In genomic region chrX:44890247-44890646, GRCh38 we compare ENCODE assay signal across 29 cellular contexts. TPM values are rescaled to one million over a fixed set of nuclear protein-coding genes. Genes with fewer than 3 reads are reported as not detected.
DNase-seq lines count a peak whose midpoint lies in the region; ATAC-seq, FAIRE-seq and TF ChIP-seq lines count a peak whose summit lies in the region.
"Had no signal": no experiment of that assay in that cellular context is flagged by ENCODE, and none has a peak within 500 bp of the region (broad histone marks: within the 10 kb centered on the region; RNA-seq: fewer than 3 reads in every experiment).

No MANE protein-coding gene starts in this region.

- H3K9me3 ChIP-seq in A673 (ENCODE audit: low read depth, low read length, poor library complexity, severe bottlenecking) (peaks cover 9% of the 10 kb centered on the region), OCI-LY7 (ENCODE audit: low read length) (no peaks in the 10 kb centered on the region), endothelial cell of umbilical vein (replicated peaks; ENCODE audit: control insufficient read depth, insufficient read depth, low read length) (no peaks in the 10 kb centered on the region), smooth muscle cell (replicated peaks; ENCODE audit: low read depth) (peaks cover 3% of the 10 kb centered on the region)
- peaks cover 4 to 99% (median 81%) of the 10 kb centered on the region in 11 experiments; a peak in 20 of 22 replicates for H3K9me3 ChIP-seq in BLaER1 treated with 17β-estradiol and CSF1 and Interleukin-3, amounts not matched to agents 10 nM and 100 nM (replicated peaks in 1 of 11)
- H3K9me3 ChIP-seq: Caco-2, esophagus muscularis mucosa, left ventricle myocardium inferior, pancreas, SJSA1, thyroid gland had no signal

- H3K4me1 ChIP-seq in A673 (ENCODE audit: insufficient read depth, low read length, poor library complexity, severe bottlenecking) (no peaks in the 10 kb centered on the region), OCI-LY7 (ENCODE audit: insufficient read depth, low read length, poor library complexity, severe bottlenecking) (peaks cover 15% of the 10 kb centered on the region), endothelial cell of umbilical vein (ENCODE audit: control insufficient read depth, extremely low read depth, insufficient read depth, low read length) (peaks cover 2% of the 10 kb centered on the region), smooth muscle cell (ENCODE audit: low read depth) (no peaks in the 10 kb centered on the region)
- H3K4me1 ChIP-seq in BLaER1 treated with 17β-estradiol and CSF1 and Interleukin-3, amounts not matched to agents 10 nM and 100 nM: peaks cover 13 to 75% (median 36%) of the 10 kb centered on the region in 10 experiments
- H3K4me1 ChIP-seq: Caco-2, SJSA1, thyroid gland had no signal

- DNase-seq in A673 (ENCODE audit: low spot score) (peak; percentile 33), OCI-LY7 (ENCODE audit: low spot score) (no peak), endothelial cell of umbilical vein (ENCODE audit: low read depth, low spot score) (peak; percentile 43), smooth muscle cell (lab: John Stamatoyannopoulos, UW; ENCODE audit: unreplicated experiment) (no peak)
- DNase-seq: activated CD4-positive, alpha-beta T cell treated with anti-CD3 and anti-CD28 coated beads for 4 hours; activated effector memory CD4-positive, alpha-beta T cell treated with Interleukin-2 at 50 U/mL for 16 hours; brain microvascular endothelial cell; Caco-2; DMS79 treated with DMSO at 0.1 percent for 48 hours; foreskin melanocyte; left ventricle myocardium inferior; midbrain; NCI-H1092 treated with DMSO at 0.1 percent for 48 hours; NCI-H1930; NCI-H526 treated with DMSO at 0.1 percent for 48 hours; pancreas; right cardiac atrium; stimulated activated CD4-positive, alpha-beta T cell treated with anti-CD3 and anti-CD28 coated beads, Interleukin-4, amount 100 ng/mL, for 4 hours; stimulated activated naive CD4-positive, alpha-beta T cell treated with Interleukin-2 at 50 U/mL for 16 hours; T-helper 2 cell; thyroid gland had no signal

- no peak for TF ChIP-seq CTCF in A673 (conservative IDR thresholded peaks at IDR 0.05; ENCODE audit: low read depth, low read length)
- no peak for TF ChIP-seq CTCF in OCI-LY7 (conservative IDR thresholded peaks at IDR 0.05; ENCODE audit: low read length)
- no peak for TF ChIP-seq CTCF in endothelial cell of umbilical vein (IDR thresholded peaks at IDR 0.05; ENCODE audit: extremely low read depth in 1 of 2, insufficient read depth in 1 of 2, low read depth in 1 of 2, low read length in 2 of 2)
- TF ChIP-seq CTCF in smooth muscle cell (IDR thresholded peaks at IDR 0.05; ENCODE audit: borderline replicate concordance, insufficient read depth, poor library complexity, severe bottlenecking): no peak

- CTCF ChIA-PET in A673 (lab: Charles Lee) (no interaction called here), OCI-LY7 (lab: Charles Lee; ENCODE audit: unreplicated experiment) (no interaction called here), endothelial cell of umbilical vein (lab: Charles Lee) (interaction anchor here (0.6 kb wide), 2 partner anchors 111 to 940 kb away, joined by 3 to 4 read pairs; no protein-coding TSS in a partner anchor)

- FAIRE-seq in endothelial cell of umbilical vein (lab: Jason Lieb, UNC): no peak
- FAIRE-seq: H54 had no signal

- peak overlapping the region in 4 of 11 experiments; percentile 2 to 36 (median 8); a peak in 5 of 22 replicates for H3K9ac ChIP-seq in BLaER1 treated with 17β-estradiol and CSF1 and Interleukin-3, amounts not matched to agents 10 nM and 100 nM
- H3K9ac ChIP-seq in endothelial cell of umbilical vein (replicated peaks; ENCODE audit: extremely low read depth, insufficient read depth, low read length) (no peak overlapping the region), smooth muscle cell (ENCODE audit: low read depth) (no peak overlapping the region)

- no peaks in the 10 kb centered on the region for H3K9me1 ChIP-seq in endothelial cell of umbilical vein (replicated peaks; ENCODE audit: control insufficient read depth, extremely low read depth, insufficient read depth, low read length)

- intact Hi-C loops in A673 (cut with micrococcal nuclease; ENCODE audit: unreplicated experiment): no loop called here
- intact Hi-C loops in OCI-LY7 (cut with micrococcal nuclease; ENCODE audit: unreplicated experiment): no loop called here
- intact Hi-C loops in endothelial cell of umbilical vein (cut with micrococcal nuclease): no loop called here

- peaks cover 18 to 100% (median 76%) of the 10 kb centered on the region in 11 experiments; a peak in 21 of 22 replicates for H4K20me1 ChIP-seq in BLaER1 treated with 17β-estradiol and CSF1 and Interleukin-3, amounts not matched to agents 10 nM and 100 nM
- peaks cover 4% of the 10 kb centered on the region; the same call in 1 of the 2 replicates for H4K20me1 ChIP-seq in OCI-LY7 (ENCODE audit: insufficient read depth, low read length)
- peaks cover 2% of the 10 kb centered on the region for H4K20me1 ChIP-seq in endothelial cell of umbilical vein (replicated peaks; ENCODE audit: control insufficient read depth, extremely low read depth, insufficient read depth, low read length)
- H4K20me1 ChIP-seq in smooth muscle cell (ENCODE audit: low read depth): peaks cover 87% of the 10 kb centered on the region

- H3K27ac ChIP-seq in A673 (ENCODE audit: low read depth, low read length, poor library complexity, severe bottlenecking): no peak overlapping the region
- H3K27ac ChIP-seq in BLaER1 treated with 17β-estradiol and CSF1 and Interleukin-3, amounts not matched to agents 10 nM and 100 nM: peak overlapping the region in 7 of 11 experiments; percentile 28 to 75 (median 55); a peak in 12 of 22 replicates
- no peak overlapping the region for H3K27ac ChIP-seq in OCI-LY7 (ENCODE audit: low read depth, low read length, poor library complexity, severe bottlenecking)
- no peak overlapping the region for H3K27ac ChIP-seq in endothelial cell of umbilical vein (ENCODE audit: insufficient read depth, low read depth, low read length)
- H3K27ac ChIP-seq in smooth muscle cell (ENCODE audit: low read depth): no peak overlapping the region
- H3K27ac ChIP-seq: brain microvascular endothelial cell, esophagus muscularis mucosa, left ventricle myocardium inferior, pancreas, SJSA1, thyroid gland had no signal

- no peak overlapping the region for H3K4me3 ChIP-seq in A673 (ENCODE audit: low read depth, low read length, poor library complexity, severe bottlenecking)
- peak overlapping the region in 3 of 10 experiments; percentile 2 to 20 (median 18); a peak in 2 of 20 replicates for H3K4me3 ChIP-seq in BLaER1 treated with 17β-estradiol and CSF1 and Interleukin-3, amounts not matched to agents 10 nM and 100 nM
- no peak overlapping the region for H3K4me3 ChIP-seq in OCI-LY7 (ENCODE audit: low read depth, low read length, poor library complexity, severe bottlenecking)
- no peak overlapping the region for H3K4me3 ChIP-seq in endothelial cell of umbilical vein (replicated peaks in 1 of 3; ENCODE audit: insufficient read depth in 1 of 3, low read depth in 1 of 3, low read length in 3 of 3)
- H3K4me3 ChIP-seq in smooth muscle cell: no peak overlapping the region
- H3K4me3 ChIP-seq: esophagus muscularis mucosa, left ventricle myocardium inferior, pancreas, SJSA1, thyroid gland had no signal

- H3K9me2 ChIP-seq in OCI-LY7 (ENCODE audit: insufficient read depth, low read length): no peaks in the 10 kb centered on the region

- H3K79me2 ChIP-seq in OCI-LY7 (ENCODE audit: insufficient read depth, low read depth, low read length) (peaks cover 97% of the 10 kb centered on the region), endothelial cell of umbilical vein (ENCODE audit: control insufficient read depth, insufficient read depth, low read length) (peaks cover 80% of the 10 kb centered on the region), smooth muscle cell (ENCODE audit: low read depth) (peaks cover 96% of the 10 kb centered on the region)

- 77% methylated on average over 3 of the region's 3 CpGs for WGBS in smooth muscle cell (ENCODE audit: low lambda C conversion rate)

- POLR2A ChIA-PET in A673 (lab: Charles Lee; ENCODE audit: low non-redundant PET) (no interaction called here), OCI-LY7 (lab: Charles Lee) (no interaction called here), endothelial cell of umbilical vein (lab: Charles Lee) (no interaction called here)

- dilution Hi-C loops in endothelial cell of umbilical vein (cut with MboI; ENCODE audit: extremely low pct_ligation_motif_present, low sequenced_read_pairs): no loop called here

- BruUV-seq in A673 (replicated peaks; lab: Mats Ljungman, UMichigan) (no TSS peak), OCI-LY7 (replicated peaks; lab: Mats Ljungman, UMichigan) (no TSS peak), endothelial cell of umbilical vein (replicated peaks; lab: Mats Ljungman, UMichigan) (no TSS peak)

- ATAC-seq in GM21360 (IDR thresholded peaks at IDR 0.05; ENCODE audit: unreplicated experiment) (no peak), HG02885 (IDR thresholded peaks at IDR 0.05; ENCODE audit: poor library complexity, unreplicated experiment) (no peak)
- ATAC-seq: right cardiac atrium had no signal

- H3K4me2 ChIP-seq in BLaER1 treated with 17β-estradiol and CSF1 and Interleukin-3, amounts not matched to agents 10 nM and 100 nM: peak overlapping the region in 8 of 11 experiments; percentile 5 to 81 (median 68); a peak in 15 of 22 replicates
- H3K4me2 ChIP-seq in OCI-LY7 (ENCODE audit: low read length): peak overlapping the region; percentile 36; the same call in 1 of the 2 replicates
- H3K4me2 ChIP-seq in endothelial cell of umbilical vein (ENCODE audit: insufficient read depth, low read length): no peak overlapping the region
- no peak overlapping the region for H3K4me2 ChIP-seq in smooth muscle cell

- H3K27me3 ChIP-seq in A673 (replicated peaks; ENCODE audit: insufficient read depth, low read depth, low read length, poor library complexity) (no peaks in the 10 kb centered on the region), endothelial cell of umbilical vein (ENCODE audit: control insufficient read depth in 2 of 2, insufficient read depth in 2 of 2, low read length in 2 of 2) (no peaks in the 10 kb centered on the region), smooth muscle cell (ENCODE audit: low read depth) (no peaks in the 10 kb centered on the region)
- H3K27me3 ChIP-seq in BLaER1 treated with 17β-estradiol and CSF1 and Interleukin-3, amounts not matched to agents 10 nM and 100 nM: no peaks in the 10 kb centered on the region
- H3K27me3 ChIP-seq: brain microvascular endothelial cell, esophagus muscularis mucosa, pancreas, SJSA1, thyroid gland had no signal

- H3K36me3 ChIP-seq in A673 (ENCODE audit: insufficient read depth, low read length, poor library complexity, severe bottlenecking): no peaks in the 10 kb centered on the region
- peaks cover 0 to 71% (median 50%) of the 10 kb centered on the region in 11 experiments; a peak in 17 of 22 replicates for H3K36me3 ChIP-seq in BLaER1 treated with 17β-estradiol and CSF1 and Interleukin-3, amounts not matched to agents 10 nM and 100 nM
- H3K36me3 ChIP-seq in OCI-LY7 (ENCODE audit: insufficient read depth, low read length): no peaks in the 10 kb centered on the region; the same call in 1 of the 2 replicates
- H3K36me3 ChIP-seq in endothelial cell of umbilical vein (ENCODE audit: control insufficient read depth in 2 of 2, extremely low read depth in 1 of 2, insufficient read depth in 2 of 2, low read length in 2 of 2): no peaks in the 10 kb centered on the region
- H3K36me3 ChIP-seq in smooth muscle cell (ENCODE audit: low read depth): no peaks in the 10 kb centered on the region
- H3K36me3 ChIP-seq: brain microvascular endothelial cell, esophagus muscularis mucosa, left ventricle myocardium inferior, pancreas, SJSA1, thyroid gland had no signal

- H2AFZ ChIP-seq in OCI-LY7 (ENCODE audit: low read length): no peak overlapping the region
- no peak overlapping the region for H2AFZ ChIP-seq in endothelial cell of umbilical vein (ENCODE audit: low read depth, low read length)
- H2AFZ ChIP-seq in smooth muscle cell (ENCODE audit: low read depth): no peak overlapping the region

- TF ChIP-seq POLR2A in endothelial cell of umbilical vein (IDR thresholded peaks at IDR 0.05; ENCODE audit: low read depth, low read length): no peak

- H3F3A ChIP-seq in smooth muscle cell (ENCODE audit: low read depth): no peaks in the 10 kb centered on the region

RNA-seq across cellular contexts. Expression of gene KDM6A, which starts 17.3 kb away (rescaled TPM):
- 37.0 and 40.9 TPM in 2 replicates for total RNA-seq in A673 (2021)
- total RNA-seq in OCI-LY7 (2014; rRNA removed; shearing (Covaris generic)): 18.8 and 20.5 TPM in 2 replicates
- total RNA-seq in OCI-LY7 (2022): 23.4 and 29.5 TPM in 2 replicates
- total RNA-seq in endothelial cell of umbilical vein: 16.1 and 20.6 TPM in 2 replicates
- 8.5 and 9.0 TPM in 2 replicates for polyA plus RNA-seq in endothelial cell of umbilical vein
- polyA plus RNA-seq in endothelial cell of umbilical vein (2011; cell fraction: cytosol; rRNA removed): 7.0 and 8.9 TPM in 2 replicates
- polyA plus RNA-seq in endothelial cell of umbilical vein (2011; cell fraction: nucleus; rRNA removed): 33.7 and 41.3 TPM in 2 replicates
- polyA plus RNA-seq in endothelial cell of umbilical vein (2012): 7.4 and 9.8 TPM in 2 replicates
- 37.4 and 47.2 TPM in 2 replicates for polyA minus RNA-seq in endothelial cell of umbilical vein
- polyA minus RNA-seq in endothelial cell of umbilical vein (2011; cell fraction: cytosol; rRNA and poly(A)+ RNA removed): 29.2 TPM
- 71.6 and 94.4 TPM in 2 replicates for polyA minus RNA-seq in endothelial cell of umbilical vein (2011; cell fraction: nucleus; rRNA and poly(A)+ RNA removed)
- total RNA-seq in smooth muscle cell: 28.1 and 38.7 TPM in 2 replicates
- 9.6 and 11.8 TPM in 2 replicates for polyA plus RNA-seq in smooth muscle cell

RNA-seq across cellular contexts. Expression of gene DUSP21, which starts 46.4 kb away (rescaled TPM):
- total RNA-seq in A673 (2021): not detected in 2 replicates
- not detected in 2 replicates for total RNA-seq in OCI-LY7 (2014; rRNA removed; shearing (Covaris generic))
- total RNA-seq in OCI-LY7 (2022): not detected in 2 replicates
- not detected in 2 replicates for total RNA-seq in endothelial cell of umbilical vein
- polyA plus RNA-seq in endothelial cell of umbilical vein: not detected in 2 replicates
- not detected in 2 replicates for polyA plus RNA-seq in endothelial cell of umbilical vein (2011; cell fraction: cytosol; rRNA removed)
- not detected in 2 replicates for polyA plus RNA-seq in endothelial cell of umbilical vein (2011; cell fraction: nucleus; rRNA removed)
- polyA plus RNA-seq in endothelial cell of umbilical vein (2012): not detected in 2 replicates
- not detected in 2 replicates for polyA minus RNA-seq in endothelial cell of umbilical vein
- not detected for polyA minus RNA-seq in endothelial cell of umbilical vein (2011; cell fraction: cytosol; rRNA and poly(A)+ RNA removed)
- polyA minus RNA-seq in endothelial cell of umbilical vein (2011; cell fraction: nucleus; rRNA and poly(A)+ RNA removed): not detected in 2 replicates
- total RNA-seq in smooth muscle cell: not detected in 2 replicates
- polyA plus RNA-seq in smooth muscle cell: not detected in 2 replicates
- total RNA-seq: Caco-2, esophagus muscularis mucosa, left ventricle myocardium inferior, LHCN-M2, pancreas, right cardiac atrium, SJSA1, thyroid gland had no signal
- polyA plus RNA-seq: adipose tissue, pancreas, right cardiac atrium had no signal

Comparison
In these comparisons a context has a peak if more than half of its experiments do, and no peak if none do; other contexts are left out.
1. DNase-seq: peak in A673 (single experiment) and endothelial cell of umbilical vein (single experiment); none in OCI-LY7 (single experiment) and smooth muscle cell (single experiment).
2. H3K27ac ChIP-seq: peak in BLaER1 treated with 17β-estradiol and CSF1 and Interleukin-3, amounts not matched to agents 10 nM and 100 nM (7 of 11); none in A673 (single experiment), OCI-LY7 (single experiment), endothelial cell of umbilical vein (single experiment) and smooth muscle cell (single experiment).
3. H3K4me2 ChIP-seq: peak in BLaER1 treated with 17β-estradiol and CSF1 and Interleukin-3, amounts not matched to agents 10 nM and 100 nM (8 of 11) and OCI-LY7 (single experiment); none in endothelial cell of umbilical vein (single experiment) and smooth muscle cell (single experiment).